1 cellular context compared by ENCODE assay signal in the genomic region with DNA sequence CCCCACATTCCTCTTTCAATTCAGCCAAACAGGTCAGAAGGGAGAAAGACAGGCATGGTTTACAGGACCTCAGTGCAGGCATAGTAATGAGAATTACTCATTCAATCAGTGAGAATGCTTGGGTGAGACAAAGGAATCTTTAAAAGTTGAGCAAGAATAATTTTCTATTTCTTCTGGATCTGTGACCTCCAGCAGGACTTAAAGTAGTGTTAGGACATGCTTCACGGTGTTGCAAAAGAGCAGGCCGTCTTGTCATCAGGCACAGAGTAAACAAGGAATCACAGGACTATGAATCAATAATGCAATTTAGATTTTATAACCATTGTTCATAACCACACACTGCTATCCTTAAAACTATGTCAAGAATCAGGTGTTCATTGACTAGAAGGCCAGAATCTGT.
TF ChIP-seq lines count a peak whose summit lies in the region.

No MANE protein-coding gene starts in this region.

TF ChIP-seq in GM23338, 12 proteins besides CTCF, POLR2A, EP300 and RAD21 (continued from another document):
- TF ChIP-seq, protein P1, sequence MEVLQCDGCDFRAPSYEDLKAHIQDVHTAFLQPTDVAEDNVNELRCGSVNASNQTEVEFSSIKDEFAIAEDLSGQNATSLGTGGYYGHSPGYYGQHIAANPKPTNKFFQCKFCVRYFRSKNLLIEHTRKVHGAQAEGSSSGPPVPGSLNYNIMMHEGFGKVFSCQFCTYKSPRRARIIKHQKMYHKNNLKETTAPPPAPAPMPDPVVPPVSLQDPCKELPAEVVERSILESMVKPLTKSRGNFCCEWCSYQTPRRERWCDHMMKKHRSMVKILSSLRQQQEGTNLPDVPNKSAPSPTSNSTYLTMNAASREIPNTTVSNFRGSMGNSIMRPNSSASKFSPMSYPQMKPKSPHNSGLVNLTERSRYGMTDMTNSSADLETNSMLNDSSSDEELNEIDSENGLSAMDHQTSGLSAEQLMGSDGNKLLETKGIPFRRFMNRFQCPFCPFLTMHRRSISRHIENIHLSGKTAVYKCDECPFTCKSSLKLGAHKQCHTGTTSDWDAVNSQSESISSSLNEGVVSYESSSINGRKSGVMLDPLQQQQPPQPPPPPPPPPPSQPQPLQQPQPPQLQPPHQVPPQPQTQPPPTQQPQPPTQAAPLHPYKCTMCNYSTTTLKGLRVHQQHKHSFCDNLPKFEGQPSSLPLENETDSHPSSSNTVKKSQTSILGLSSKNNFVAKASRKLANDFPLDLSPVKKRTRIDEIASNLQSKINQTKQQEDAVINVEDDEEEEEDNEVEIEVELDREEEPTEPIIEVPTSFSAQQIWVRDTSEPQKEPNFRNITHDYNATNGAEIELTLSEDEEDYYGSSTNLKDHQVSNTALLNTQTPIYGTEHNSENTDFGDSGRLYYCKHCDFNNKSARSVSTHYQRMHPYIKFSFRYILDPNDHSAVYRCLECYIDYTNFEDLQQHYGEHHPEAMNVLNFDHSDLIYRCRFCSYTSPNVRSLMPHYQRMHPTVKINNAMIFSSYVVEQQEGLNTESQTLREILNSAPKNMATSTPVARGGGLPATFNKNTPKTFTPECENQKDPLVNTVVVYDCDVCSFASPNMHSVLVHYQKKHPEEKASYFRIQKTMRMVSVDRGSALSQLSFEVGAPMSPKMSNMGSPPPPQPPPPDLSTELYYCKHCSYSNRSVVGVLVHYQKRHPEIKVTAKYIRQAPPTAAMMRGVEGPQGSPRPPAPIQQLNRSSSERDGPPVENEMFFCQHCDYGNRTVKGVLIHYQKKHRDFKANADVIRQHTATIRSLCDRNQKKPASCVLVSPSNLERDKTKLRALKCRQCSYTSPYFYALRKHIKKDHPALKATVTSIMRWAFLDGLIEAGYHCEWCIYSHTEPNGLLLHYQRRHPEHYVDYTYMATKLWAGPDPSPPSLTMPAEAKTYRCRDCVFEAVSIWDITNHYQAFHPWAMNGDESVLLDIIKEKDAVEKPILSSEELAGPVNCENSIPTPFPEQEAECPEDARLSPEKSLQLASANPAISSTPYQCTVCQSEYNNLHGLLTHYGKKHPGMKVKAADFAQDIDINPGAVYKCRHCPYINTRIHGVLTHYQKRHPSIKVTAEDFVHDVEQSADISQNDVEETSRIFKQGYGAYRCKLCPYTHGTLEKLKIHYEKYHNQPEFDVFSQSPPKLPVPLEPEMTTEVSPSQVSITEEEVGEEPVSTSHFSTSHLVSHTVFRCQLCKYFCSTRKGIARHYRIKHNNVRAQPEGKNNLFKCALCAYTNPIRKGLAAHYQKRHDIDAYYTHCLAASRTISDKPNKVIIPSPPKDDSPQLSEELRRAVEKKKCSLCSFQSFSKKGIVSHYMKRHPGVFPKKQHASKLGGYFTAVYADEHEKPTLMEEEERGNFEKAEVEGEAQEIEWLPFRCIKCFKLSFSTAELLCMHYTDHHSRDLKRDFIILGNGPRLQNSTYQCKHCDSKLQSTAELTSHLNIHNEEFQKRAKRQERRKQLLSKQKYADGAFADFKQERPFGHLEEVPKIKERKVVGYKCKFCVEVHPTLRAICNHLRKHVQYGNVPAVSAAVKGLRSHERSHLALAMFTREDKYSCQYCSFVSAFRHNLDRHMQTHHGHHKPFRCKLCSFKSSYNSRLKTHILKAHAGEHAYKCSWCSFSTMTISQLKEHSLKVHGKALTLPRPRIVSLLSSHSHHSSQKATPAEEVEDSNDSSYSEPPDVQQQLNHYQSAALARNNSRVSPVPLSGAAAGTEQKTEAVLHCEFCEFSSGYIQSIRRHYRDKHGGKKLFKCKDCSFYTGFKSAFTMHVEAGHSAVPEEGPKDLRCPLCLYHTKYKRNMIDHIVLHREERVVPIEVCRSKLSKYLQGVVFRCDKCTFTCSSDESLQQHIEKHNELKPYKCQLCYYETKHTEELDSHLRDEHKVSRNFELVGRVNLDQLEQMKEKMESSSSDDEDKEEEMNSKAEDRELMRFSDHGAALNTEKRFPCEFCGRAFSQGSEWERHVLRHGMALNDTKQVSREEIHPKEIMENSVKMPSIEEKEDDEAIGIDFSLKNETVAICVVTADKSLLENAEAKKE (CRISPR knock-in tag; IDR thresholded peaks at IDR 0.05): no peak
- TF ChIP-seq NANOG (IDR thresholded peaks at IDR 0.05; ENCODE audit: borderline replicate concordance): no peak
- no peak for TF ChIP-seq STAT1 (IDR thresholded peaks at IDR 0.05; ENCODE audit: unreplicated experiment)
- TF ChIP-seq, protein P2, sequence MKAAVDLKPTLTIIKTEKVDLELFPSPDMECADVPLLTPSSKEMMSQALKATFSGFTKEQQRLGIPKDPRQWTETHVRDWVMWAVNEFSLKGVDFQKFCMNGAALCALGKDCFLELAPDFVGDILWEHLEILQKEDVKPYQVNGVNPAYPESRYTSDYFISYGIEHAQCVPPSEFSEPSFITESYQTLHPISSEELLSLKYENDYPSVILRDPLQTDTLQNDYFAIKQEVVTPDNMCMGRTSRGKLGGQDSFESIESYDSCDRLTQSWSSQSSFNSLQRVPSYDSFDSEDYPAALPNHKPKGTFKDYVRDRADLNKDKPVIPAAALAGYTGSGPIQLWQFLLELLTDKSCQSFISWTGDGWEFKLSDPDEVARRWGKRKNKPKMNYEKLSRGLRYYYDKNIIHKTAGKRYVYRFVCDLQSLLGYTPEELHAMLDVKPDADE (IDR thresholded peaks at IDR 0.05): no peak
- no peak for TF ChIP-seq EZH2phosphoT487 (IDR thresholded peaks at IDR 0.05; ENCODE audit: unreplicated experiment)
- TF ChIP-seq JUNB (IDR thresholded peaks at IDR 0.05; ENCODE audit: unreplicated experiment): no peak
- TF ChIP-seq, protein P3, sequence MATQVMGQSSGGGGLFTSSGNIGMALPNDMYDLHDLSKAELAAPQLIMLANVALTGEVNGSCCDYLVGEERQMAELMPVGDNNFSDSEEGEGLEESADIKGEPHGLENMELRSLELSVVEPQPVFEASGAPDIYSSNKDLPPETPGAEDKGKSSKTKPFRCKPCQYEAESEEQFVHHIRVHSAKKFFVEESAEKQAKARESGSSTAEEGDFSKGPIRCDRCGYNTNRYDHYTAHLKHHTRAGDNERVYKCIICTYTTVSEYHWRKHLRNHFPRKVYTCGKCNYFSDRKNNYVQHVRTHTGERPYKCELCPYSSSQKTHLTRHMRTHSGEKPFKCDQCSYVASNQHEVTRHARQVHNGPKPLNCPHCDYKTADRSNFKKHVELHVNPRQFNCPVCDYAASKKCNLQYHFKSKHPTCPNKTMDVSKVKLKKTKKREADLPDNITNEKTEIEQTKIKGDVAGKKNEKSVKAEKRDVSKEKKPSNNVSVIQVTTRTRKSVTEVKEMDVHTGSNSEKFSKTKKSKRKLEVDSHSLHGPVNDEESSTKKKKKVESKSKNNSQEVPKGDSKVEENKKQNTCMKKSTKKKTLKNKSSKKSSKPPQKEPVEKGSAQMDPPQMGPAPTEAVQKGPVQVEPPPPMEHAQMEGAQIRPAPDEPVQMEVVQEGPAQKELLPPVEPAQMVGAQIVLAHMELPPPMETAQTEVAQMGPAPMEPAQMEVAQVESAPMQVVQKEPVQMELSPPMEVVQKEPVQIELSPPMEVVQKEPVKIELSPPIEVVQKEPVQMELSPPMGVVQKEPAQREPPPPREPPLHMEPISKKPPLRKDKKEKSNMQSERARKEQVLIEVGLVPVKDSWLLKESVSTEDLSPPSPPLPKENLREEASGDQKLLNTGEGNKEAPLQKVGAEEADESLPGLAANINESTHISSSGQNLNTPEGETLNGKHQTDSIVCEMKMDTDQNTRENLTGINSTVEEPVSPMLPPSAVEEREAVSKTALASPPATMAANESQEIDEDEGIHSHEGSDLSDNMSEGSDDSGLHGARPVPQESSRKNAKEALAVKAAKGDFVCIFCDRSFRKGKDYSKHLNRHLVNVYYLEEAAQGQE (IDR thresholded peaks at IDR 0.05; ENCODE audit: unreplicated experiment): no peak
- no peak for TF ChIP-seq POLR2AphosphoS5 (IDR thresholded peaks at IDR 0.05; ENCODE audit: low read depth)
- TF ChIP-seq EZH2 (IDR thresholded peaks at IDR 0.05; ENCODE audit: low read depth, unreplicated experiment): no peak
